8 cellular contexts compared by ENCODE assay signal in genomic region chr19:10288662-10289166, GRCh38. TPM values are rescaled to one million over a fixed set of nuclear protein-coding genes. Genes with fewer than 3 reads are reported as not detected.
DNase-seq lines count a peak whose midpoint lies in the region; ATAC-seq and TF ChIP-seq lines count a peak whose summit lies in the region.

No MANE protein-coding gene starts in this region.

- DNase-seq in DMS114 treated with DMSO at 0.1 percent for 48 hours (lab: John Stamatoyannopoulos, UW; ENCODE audit: unreplicated experiment) (peak; percentile 52), ureter (ENCODE audit: low spot score) (no peak)

- H3K36me3 ChIP-seq in HUES48 (ENCODE audit: control insufficient read depth, insufficient read depth, low read length) (0 out of 2 replicates have a peak, but pooled peaks cover 3% of the 10 kb centered on the region), duodenal mucosa (ENCODE audit: control insufficient read depth in 1 of 2, insufficient read depth in 2 of 2, low read length in 2 of 2) (peaks cover 0 to 23% of the 10 kb centered on the region in 2 donors), neutrophil (peaks cover 26% of the 10 kb centered on the region)

- H3K4me1 ChIP-seq in HUES48 (ENCODE audit: control insufficient read depth, insufficient read depth, low read length) (peaks cover 19% of the 10 kb centered on the region; the same call in 1 of the 2 replicates), duodenal mucosa (ENCODE audit: control insufficient read depth in 1 of 2, insufficient read depth in 2 of 2, low read length in 2 of 2) (peaks cover 28 to 74% of the 10 kb centered on the region in 2 donors), neutrophil (ENCODE audit: control insufficient read depth in 1 of 2, insufficient read depth in 1 of 2, low read depth in 1 of 2, low read length in 1 of 2) (peaks cover 73 to 80% of the 10 kb centered on the region in 2 experiments)

- H3K9me3 ChIP-seq in HUES48 (ENCODE audit: control insufficient read depth, insufficient read depth, low read length) (no peaks in the 10 kb centered on the region), duodenal mucosa (ENCODE audit: control insufficient read depth in 1 of 2, low read length in 2 of 2) (no peaks in the 10 kb centered on the region), neutrophil (peaks cover 5% of the 10 kb centered on the region)

- no peak for TF ChIP-seq CTCF in neutrophil (IDR thresholded peaks at IDR 0.05)

- peaks cover 77% of the 10 kb centered on the region for H3K27me3 ChIP-seq in HUES48 (ENCODE audit: control insufficient read depth, insufficient read depth, low read length)
- H3K27me3 ChIP-seq in duodenal mucosa (ENCODE audit: control insufficient read depth in 1 of 2, insufficient read depth in 2 of 2, low read length in 2 of 2): peaks cover 56 to 62% of the 10 kb centered on the region in 2 donors
- peaks cover 68% of the 10 kb centered on the region for H3K27me3 ChIP-seq in neutrophil

- peak overlapping the region; percentile 61 for H3K4me3 ChIP-seq in HUES48 (ENCODE audit: low read depth, low read length)
- peak overlapping the region; percentile 53 to 56 for H3K4me3 ChIP-seq in duodenal mucosa (ENCODE audit: low read depth in 1 of 2, low read length in 2 of 2)
- peak overlapping the region; percentile 23 to 64 for H3K4me3 ChIP-seq in neutrophil (ENCODE audit: low read depth in 1 of 2, low read length in 1 of 2)

- H3K27ac ChIP-seq in HUES48 (ENCODE audit: low read depth, low read length) (no peak overlapping the region), duodenal mucosa (ENCODE audit: low read depth, low read length) (no peak overlapping the region), neutrophil (no peak overlapping the region)

- H3K9ac ChIP-seq in HUES48 (ENCODE audit: low read depth, low read length) (no peak overlapping the region), duodenal mucosa (ENCODE audit: low read depth in 1 of 2, low read length in 2 of 2) (peak overlapping the region in 1 of 2 donors; percentile 18)

- ATAC-seq in SK-N-SH treated with all-trans-retinoic acid at 6 μM for 48 hours: peak; percentile 68
- no peak for ATAC-seq in GM18520 (IDR thresholded peaks at IDR 0.05; ENCODE audit: unreplicated experiment)
- no peak for ATAC-seq in HG02885 (IDR thresholded peaks at IDR 0.05; ENCODE audit: poor library complexity, unreplicated experiment)

TF ChIP-seq in SK-N-SH treated with all-trans-retinoic acid at 6 μM for 48 hours, 23 proteins besides CTCF, POLR2A, EP300 and RAD21:
- TF ChIP-seq ZFP3 (CRISPR knock-in tag; IDR thresholded peaks at IDR 0.05) (no peak), TOX (CRISPR knock-in tag; IDR thresholded peaks at IDR 0.05; ENCODE audit: borderline replicate concordance) (no peak), PATZ1 (CRISPR knock-in tag; IDR thresholded peaks at IDR 0.05; ENCODE audit: borderline replicate concordance) (no peak), CSDC2 (CRISPR knock-in tag; IDR thresholded peaks at IDR 0.05) (no peak), ZNF565 (CRISPR knock-in tag; conservative IDR thresholded peaks at IDR 0.05; ENCODE audit: low read depth) (no peak), ESRRG (CRISPR knock-in tag; IDR thresholded peaks at IDR 0.05) (no peak), OSR1 (CRISPR knock-in tag; IDR thresholded peaks at IDR 0.05) (no peak), ZNF70 (CRISPR knock-in tag; IDR thresholded peaks at IDR 0.05) (no peak), RARB (CRISPR knock-in tag; IDR thresholded peaks at IDR 0.05) (no peak), ISL1 (CRISPR knock-in tag; IDR thresholded peaks at IDR 0.05) (no peak), CSRNP3 (CRISPR knock-in tag; IDR thresholded peaks at IDR 0.05) (no peak), ZNF8 (CRISPR knock-in tag; IDR thresholded peaks at IDR 0.05) (no peak)
TF ChIP-seq in SK-N-SH treated with all-trans-retinoic acid at 6 μM for 48 hours: peak in this region for 0.

RNA-seq across cellular contexts. Expression of gene ICAM5, which starts 1.0 kb away (rescaled TPM):
- 1.8 TPM for total RNA-seq in ureter

RNA-seq across cellular contexts. Expression of gene ICAM4, which starts 2.0 kb away (rescaled TPM):
- total RNA-seq in ureter: 1.0 TPM

RNA-seq across cellular contexts. Expression of gene ICAM1, which starts 17.8 kb away (rescaled TPM):
- 20.4 TPM for total RNA-seq in ureter

RNA-seq across cellular contexts. Expression of gene ZGLP1, which starts 20.9 kb away (rescaled TPM):
- 6.3 TPM for total RNA-seq in ureter

RNA-seq across cellular contexts. Expression of gene FDX2, which starts 27.1 kb away (rescaled TPM):
- 25.8 TPM for total RNA-seq in ureter
